In the genomic region with DNA sequence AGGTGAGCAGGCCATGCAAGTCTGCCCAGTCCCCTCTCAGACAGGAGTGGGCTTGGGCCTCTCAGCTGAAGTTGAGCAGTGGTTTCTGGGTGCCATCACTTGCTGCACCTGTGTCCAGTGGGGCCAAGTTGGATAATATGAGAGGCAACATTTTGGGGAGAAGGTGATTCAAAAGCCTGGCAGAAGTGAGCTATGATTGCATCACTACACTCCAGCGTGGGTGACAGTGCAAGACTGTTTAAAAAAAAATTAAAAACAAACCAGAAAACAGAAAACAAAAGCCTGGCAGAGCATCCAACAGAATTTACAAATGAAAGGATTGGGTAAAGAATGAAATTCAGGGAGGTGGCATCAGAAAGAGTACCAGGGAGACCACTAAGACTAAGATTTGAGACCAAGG, we compare ENCODE assay signal across 29 cellular contexts.
"Had no signal": no experiment of that assay in that cellular context is flagged by ENCODE, and none has a peak within 500 bp of the region (broad histone marks: within the 10 kb centered on the region; RNA-seq: fewer than 3 reads in every experiment).

No MANE protein-coding gene starts in this region.

- H3K4me3 Mint-ChIP-seq: activated CD4-positive, alpha-beta memory T cell treated with anti-CD3 and anti-CD28 coated beads for 36 hours; activated T-cell treated with anti-CD3 and anti-CD28 coated beads, Interleukin-2, amount 50 U/mL, for 24 hours; immature natural killer cell; naive thymus-derived CD8-positive, alpha-beta T cell; neural progenitor cell; T-helper 17 cell had no signal

- FAIRE-seq: bronchial epithelial cell, kidney, urothelium cell line had no signal

- H3K9me3 Mint-ChIP-seq: activated CD4-positive, alpha-beta memory T cell treated with anti-CD3 and anti-CD28 coated beads for 36 hours had no signal

- H3K27me3 ChIP-seq: colonic mucosa, heart left ventricle, left lung, neural progenitor cell, suprapubic skin had no signal

- H3K4me1 Mint-ChIP-seq: immature natural killer cell, T-helper 17 cell had no signal

- DNase-seq: activated CD4-positive, alpha-beta memory T cell treated with anti-CD3 and anti-CD28 coated beads for 36 hours; activated CD4-positive, alpha-beta T cell treated with anti-CD3 and anti-CD28 coated beads for 48 hours; activated CD8-positive, alpha-beta memory T cell treated with anti-CD3 and anti-CD28 coated beads, Interleukin-2, amount 50 U/mL, for 4 hours; activated gamma-delta T cell; activated naive CD4-positive, alpha-beta T cell treated with anti-CD3 and anti-CD28 coated beads, Interleukin-2, amount 50 U/mL, for 16 hours; activated T-cell treated with anti-CD3 and anti-CD28 coated beads, Interleukin-2, amount 50 U/mL, for 24 hours; amniotic stem cell; colonic mucosa; effector memory CD4-positive, alpha-beta T cell; heart left ventricle; immature natural killer cell; kidney; left lung; lower lobe of right lung; mesenchymal stem cell; naive thymus-derived CD8-positive, alpha-beta T cell; occipital lobe; psoas muscle; stimulated activated CD4-positive, alpha-beta T cell treated with anti-CD3 and anti-CD28 coated beads, Interleukin-15, amount 100 ng/mL, for 24 hours; stimulated activated CD4-positive, alpha-beta T cell treated with anti-CD3 and anti-CD28 coated beads, Interleukin-2, amount 100 ng/mL, for 24 hours; stimulated activated naive CD4-positive, alpha-beta T cell; T-helper 17 cell; T1000; trophoblast cell; WERI-Rb-1 had no signal

- H3K27me3 Mint-ChIP-seq: activated T-cell treated with anti-CD3 and anti-CD28 coated beads, Interleukin-2, amount 50 U/mL, for 24 hours had no signal

- H3K4me1 ChIP-seq: colonic mucosa, heart left ventricle, left lung, lower lobe of right lung, psoas muscle, suprapubic skin had no signal

- H3K36me3 ChIP-seq: colonic mucosa, heart left ventricle, left lung, lower lobe of right lung, suprapubic skin, WERI-Rb-1 had no signal

- H3K36me3 Mint-ChIP-seq: activated CD4-positive, alpha-beta memory T cell treated with anti-CD3 and anti-CD28 coated beads for 36 hours; immature natural killer cell had no signal

- H3K27ac ChIP-seq: colonic mucosa, heart left ventricle, left lung, lower lobe of right lung, neural progenitor cell, psoas muscle, suprapubic skin, WERI-Rb-1 had no signal

- H3K4me3 ChIP-seq: colonic mucosa, heart left ventricle, left lung, lower lobe of right lung, neural progenitor cell, psoas muscle, suprapubic skin had no signal

- H3K9me3 ChIP-seq: colonic mucosa, heart left ventricle, left lung, lower lobe of right lung, psoas muscle, suprapubic skin had no signal

- H3K27ac Mint-ChIP-seq: activated CD4-positive, alpha-beta memory T cell treated with anti-CD3 and anti-CD28 coated beads for 36 hours; activated T-cell treated with anti-CD3 and anti-CD28 coated beads, Interleukin-2, amount 50 U/mL, for 24 hours; immature natural killer cell; naive thymus-derived CD8-positive, alpha-beta T cell; neural progenitor cell; T-helper 17 cell had no signal
